In the genomic region with DNA sequence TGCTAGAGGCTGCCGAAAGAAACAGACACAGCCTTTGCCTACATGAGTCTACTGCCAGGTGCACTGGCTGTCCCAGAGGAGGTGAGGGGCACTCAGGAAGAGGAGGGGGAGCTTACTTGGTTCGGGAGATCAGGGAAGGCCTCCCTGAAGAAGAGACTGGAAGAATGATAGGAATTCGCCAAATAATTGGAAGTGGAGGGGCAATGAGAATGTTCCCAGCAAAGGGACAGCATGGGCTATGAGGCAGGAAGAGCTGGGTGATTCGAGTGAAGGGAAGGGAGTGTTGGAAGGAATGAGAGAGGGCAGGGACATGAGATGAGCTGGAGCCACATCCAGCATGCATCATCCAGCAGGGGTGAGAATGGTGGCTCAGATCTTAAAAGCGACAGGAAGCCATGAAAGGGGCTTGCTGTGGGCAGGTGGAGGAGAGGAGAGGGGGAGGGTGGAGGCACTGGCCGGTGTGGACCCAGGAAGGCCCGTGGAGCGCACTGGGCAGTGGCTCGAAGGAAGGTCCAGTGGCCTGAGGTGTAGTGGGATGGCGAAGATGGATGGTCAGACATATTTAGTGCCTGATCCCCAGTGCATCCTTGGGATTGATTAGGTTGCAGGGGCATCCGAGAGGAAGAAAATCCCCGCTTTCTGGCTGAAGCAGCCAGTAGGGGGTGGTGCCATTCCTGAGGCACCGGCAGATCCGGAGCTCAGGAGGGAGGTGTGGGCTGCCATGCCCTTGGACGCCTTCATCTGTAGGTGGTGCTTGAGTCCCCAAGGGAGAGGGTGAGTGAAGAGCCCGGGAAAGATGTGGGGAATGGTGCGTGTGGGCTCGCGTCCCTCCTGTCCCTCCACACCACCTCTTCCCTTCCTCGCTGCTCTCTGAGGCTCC, we compare ENCODE assay signal across 28 cellular contexts. TPM values are rescaled to one million over a fixed set of nuclear protein-coding genes. Genes with fewer than 3 reads are reported as not detected.
DNase-seq lines count a peak whose midpoint lies in the region; ATAC-seq, FAIRE-seq and TF ChIP-seq lines count a peak whose summit lies in the region.
"Had no signal": no experiment of that assay in that cellular context is flagged by ENCODE, and none has a peak within 500 bp of the region (broad histone marks: within the 10 kb centered on the region; RNA-seq: fewer than 3 reads in every experiment).

No MANE protein-coding gene starts in this region.

- H3K4me3 ChIP-seq in HepG2 (replicated peaks in 1 of 3; ENCODE audit: insufficient read depth in 1 of 3, low read depth in 2 of 3, low read length in 3 of 3) (no peak overlapping the region), SK-N-SH (ENCODE audit: low read depth in 2 of 2, low read length in 1 of 2) (no peak overlapping the region)
- H3K4me3 ChIP-seq: body of pancreas, heart left ventricle, ovary, right atrium auricular region, SJCRH30, spleen, suprapubic skin, vagina had no signal

- H3K4me1 ChIP-seq in HepG2 (ENCODE audit: insufficient read depth, low read length) (peaks cover 30% of the 10 kb centered on the region), SK-N-SH (ENCODE audit: control insufficient read depth in 1 of 2, insufficient read depth in 2 of 2, low read depth in 1 of 2, low read length in 1 of 2) (peaks cover 0 to 5% of the 10 kb centered on the region in 2 experiments; a peak in 1 of 4 replicates)
- H3K4me1 ChIP-seq: body of pancreas, spleen had no signal

- H3K4me3 Mint-ChIP-seq in natural killer cell treated with Interleukin-12 subunit alpha and Interleukin-12 subunit beta and Interleukin-15 and Interleukin-18, amount 100 ng/mL, for 72 hours = no peak overlapping the region
- H3K4me3 Mint-ChIP-seq in natural killer cell = no peak overlapping the region
- H3K4me3 Mint-ChIP-seq in T-helper 17 cell = no peak overlapping the region
- H3K4me3 Mint-ChIP-seq: CD4-positive, alpha-beta memory T cell; stimulated activated effector memory CD8-positive, alpha-beta T cell treated with anti-CD3 and anti-CD28 coated beads, Interleukin-12 subunit alpha, Interleukin-12 subunit beta, amount 100 ng/mL, for 72 hours had no signal

- TF ChIP-seq RAD21 in HepG2 (CRISPR knock-in tag; IDR thresholded peaks at IDR 0.05) (0 out of 2 replicates have a peak, but pooled peaks have one; percentile 10), SK-N-SH (IDR thresholded peaks at IDR 0.05; ENCODE audit: low read length) (no peak)

- ATAC-seq in natural killer cell treated with Interleukin-12 subunit alpha and Interleukin-12 subunit beta and Interleukin-15 and Interleukin-18, amount 100 ng/mL, for 72 hours = no peak
- no peak for ATAC-seq in natural killer cell
- no peak for ATAC-seq in T-helper 17 cell
- peak; percentile 45 for ATAC-seq in HepG2
- no peak for ATAC-seq in HG02798 (IDR thresholded peaks at IDR 0.05; ENCODE audit: poor library complexity, unreplicated experiment)
- no peak for ATAC-seq in HG03457 (IDR thresholded peaks at IDR 0.05; ENCODE audit: unreplicated experiment)
- ATAC-seq: body of pancreas; heart left ventricle; stimulated activated effector memory CD8-positive, alpha-beta T cell treated with anti-CD3 and anti-CD28 coated beads, Interleukin-12 subunit alpha, Interleukin-12 subunit beta, amount 100 ng/mL, for 72 hours had no signal

- no peaks in the 10 kb centered on the region for H3K9me2 ChIP-seq in SK-N-SH

- H4K20me1 ChIP-seq in HepG2 (ENCODE audit: insufficient read depth, low read length) (no peaks in the 10 kb centered on the region), SK-N-SH (ENCODE audit: insufficient read depth) (no peaks in the 10 kb centered on the region)

- no peak for TF ChIP-seq POLR2A in HepG2 (IDR thresholded peaks at IDR 0.05; ENCODE audit: insufficient read depth in 1 of 2, low read depth in 2 of 2, low read length in 2 of 2)

- TF ChIP-seq EP300 in HepG2 (IDR thresholded peaks at IDR 0.05; ENCODE audit: low read depth in 2 of 2, low read length in 2 of 2) (no peak), HepG2 (CRISPR knock-in tag; IDR thresholded peaks at IDR 0.05; ENCODE audit: borderline replicate concordance) (no peak), SK-N-SH (IDR thresholded peaks at IDR 0.05; ENCODE audit: borderline replicate concordance in 1 of 2, low read depth in 1 of 2, low read length in 1 of 2) (no peak)

- TF ChIP-seq CTCF in natural killer cell (IDR thresholded peaks at IDR 0.05) (no peak), HepG2 (CRISPR knock-in tag; IDR thresholded peaks at IDR 0.05) (peak; percentile 24; the same call in 1 of the 2 replicates), SK-N-SH (IDR thresholded peaks at IDR 0.05) (no peak)

- peaks cover 0 to 2% of the 10 kb centered on the region in 2 experiments; a peak in 1 of 5 replicates for H3K27me3 ChIP-seq in HepG2 (ENCODE audit: control insufficient read depth in 1 of 2, insufficient read depth in 2 of 2, low read length in 2 of 2)
- H3K27me3 ChIP-seq in SK-N-SH (ENCODE audit: insufficient read depth) = no peaks in the 10 kb centered on the region
- H3K27me3 ChIP-seq: body of pancreas, heart left ventricle, ovary, right atrium auricular region, SJCRH30, spleen, suprapubic skin, vagina had no signal

- no peaks in the 10 kb centered on the region for H3K9me3 Mint-ChIP-seq in natural killer cell treated with Interleukin-12 subunit alpha and Interleukin-12 subunit beta and Interleukin-15 and Interleukin-18, amount 100 ng/mL, for 72 hours
- H3K9me3 Mint-ChIP-seq in natural killer cell = no peaks in the 10 kb centered on the region
- H3K9me3 Mint-ChIP-seq: CD4-positive, alpha-beta memory T cell; stimulated activated effector memory CD8-positive, alpha-beta T cell treated with anti-CD3 and anti-CD28 coated beads, Interleukin-12 subunit alpha, Interleukin-12 subunit beta, amount 100 ng/mL, for 72 hours had no signal

- BruUV-seq in HepG2 (replicated peaks; lab: Mats Ljungman, UMichigan) = no TSS peak

- peak; percentile 54 for DNase-seq in natural killer cell treated with Interleukin-12 subunit alpha and Interleukin-12 subunit beta and Interleukin-15 and Interleukin-18, amount 100 ng/mL, for 72 hours (ENCODE audit: low spot score)
- no peak for DNase-seq in natural killer cell
- no peak for DNase-seq in T-helper 17 cell
- DNase-seq in HepG2 (ENCODE audit: low spot score) = no peak
- DNase-seq in NCI-H2081 treated with DMSO at 0.1 percent for 48 hours (lab: John Stamatoyannopoulos, UW) = no peak
- no peak for DNase-seq in SK-N-SH
- DNase-seq: activated CD4-positive, alpha-beta T cell treated with anti-CD3 and anti-CD28 coated beads, Interleukin-2, amount 50 U/mL, for 1 hour; body of pancreas; CD4-positive, alpha-beta memory T cell; heart left ventricle; Karpas-422; mesenchymal stem cell; MV-4-11; NCI-H146; NCI-H2171; NCI-H510A treated with DMSO at 0.1 percent for 48 hours; ovary; SJCRH30; stimulated activated CD4-positive, alpha-beta T cell treated with anti-CD3 and anti-CD28 coated beads, Interleukin-2, amount 100 ng/mL, for 48 hours had no signal

- intact Hi-C loops in natural killer cell (cut with micrococcal nuclease) = no loop called here
- intact Hi-C loops in HepG2 (cut with micrococcal nuclease; ENCODE audit: unreplicated experiment) = loop anchor here (5.0 kb wide), 1 partner anchor 211 kb away; a partner anchor contains a TSS

- H3F3A ChIP-seq in SK-N-SH (replicated peaks; ENCODE audit: insufficient read depth) = no peaks in the 10 kb centered on the region

- H3K27me3 Mint-ChIP-seq in natural killer cell treated with Interleukin-12 subunit alpha and Interleukin-12 subunit beta and Interleukin-15 and Interleukin-18, amount 100 ng/mL, for 72 hours = no peaks in the 10 kb centered on the region
- H3K27me3 Mint-ChIP-seq in natural killer cell (ENCODE audit: low read depth in 2 of 2) = peaks cover 0 to 4% of the 10 kb centered on the region in 2 donors
- H3K27me3 Mint-ChIP-seq in T-helper 17 cell = peaks cover 6% of the 10 kb centered on the region

- CTCF ChIA-PET in HepG2 (lab: Yijun Ruan, JAX; ENCODE audit: low intra/inter-chr PET ratio, low total read pairs) = no interaction called here
- CTCF ChIA-PET in SK-N-SH (lab: Yijun Ruan, JAX) = interaction anchor here (1.0 to 8.4 kb wide), 8 partner anchors 10 to 271 kb away, joined by 3 to 61 read pairs (median 7); a partner anchor contains a TSS

- no peaks in the 10 kb centered on the region for H3K36me3 Mint-ChIP-seq in natural killer cell treated with Interleukin-12 subunit alpha and Interleukin-12 subunit beta and Interleukin-15 and Interleukin-18, amount 100 ng/mL, for 72 hours
- H3K36me3 Mint-ChIP-seq in natural killer cell (no peaks in the 10 kb centered on the region), T-helper 17 cell (ENCODE audit: low read depth) (peaks cover 2% of the 10 kb centered on the region)
- H3K36me3 Mint-ChIP-seq: CD4-positive, alpha-beta memory T cell; stimulated activated effector memory CD8-positive, alpha-beta T cell treated with anti-CD3 and anti-CD28 coated beads, Interleukin-12 subunit alpha, Interleukin-12 subunit beta, amount 100 ng/mL, for 72 hours had no signal

- 49% methylated on average over 18 of the region's 20 CpGs for WGBS in HepG2 (ENCODE audit: low lambda C conversion rate)
- WGBS in SK-N-SH (ENCODE audit: low lambda C conversion rate) = 81% methylated on average over 19 of the region's 20 CpGs

- H3K36me3 ChIP-seq in HepG2 (replicated peaks in 1 of 2; ENCODE audit: control insufficient read depth in 1 of 2, insufficient read depth in 2 of 2, low read length in 2 of 2) = no peaks in the 10 kb centered on the region
- H3K36me3 ChIP-seq in SK-N-SH (replicated peaks in 1 of 2; ENCODE audit: control insufficient read depth in 1 of 2, insufficient read depth in 2 of 2, low read length in 1 of 2) = no peaks in the 10 kb centered on the region
- H3K36me3 ChIP-seq: heart left ventricle, ovary, right atrium auricular region, SJCRH30, spleen, suprapubic skin, vagina had no signal

- H3K4me1 Mint-ChIP-seq in natural killer cell treated with Interleukin-12 subunit alpha and Interleukin-12 subunit beta and Interleukin-15 and Interleukin-18, amount 100 ng/mL, for 72 hours (ENCODE audit: low read depth in 2 of 2) = no peaks in the 10 kb centered on the region
- H3K4me1 Mint-ChIP-seq in natural killer cell (no peaks in the 10 kb centered on the region), T-helper 17 cell (peaks cover 12% of the 10 kb centered on the region)

- no peak overlapping the region for H3K27ac Mint-ChIP-seq in natural killer cell treated with Interleukin-12 subunit alpha and Interleukin-12 subunit beta and Interleukin-15 and Interleukin-18, amount 100 ng/mL, for 72 hours
- H3K27ac Mint-ChIP-seq in natural killer cell (no peak overlapping the region), T-helper 17 cell (peak overlapping the region; percentile 78)
- H3K27ac Mint-ChIP-seq: stimulated activated effector memory CD8-positive, alpha-beta T cell treated with anti-CD3 and anti-CD28 coated beads, Interleukin-12 subunit alpha, Interleukin-12 subunit beta, amount 100 ng/mL, for 72 hours had no signal

- no peaks in the 10 kb centered on the region for H3K9me3 ChIP-seq in T-helper 17 cell (ENCODE audit: control insufficient read depth, low read length, poor library complexity, severe bottlenecking)
- no peaks in the 10 kb centered on the region for H3K9me3 ChIP-seq in HepG2 (ENCODE audit: low read length)
- H3K9me3 ChIP-seq in SK-N-SH = no peaks in the 10 kb centered on the region
- H3K9me3 ChIP-seq: body of pancreas, heart left ventricle, ovary, right atrium auricular region, SJCRH30, spleen, suprapubic skin, vagina had no signal

- no peak overlapping the region for H3K4me2 ChIP-seq in HepG2 (ENCODE audit: low read depth, low read length)
- H3K4me2 ChIP-seq in SK-N-SH = no peak overlapping the region

- H3K9ac ChIP-seq in HepG2 (ENCODE audit: insufficient read depth, low read depth, low read length) = no peak overlapping the region
- H3K9ac ChIP-seq in SK-N-SH = no peak overlapping the region

- POLR2A ChIA-PET in HepG2 (lab: Yijun Ruan, JAX) (interaction anchor here (1.8 kb wide), 1 partner anchor 13 kb away, joined by 7 read pairs; no protein-coding TSS in a partner anchor), SK-N-SH (lab: Yijun Ruan, JAX) (no interaction called here)

- H3K27ac ChIP-seq in HepG2 (ENCODE audit: extremely low read length, insufficient read depth, low read length) = no peak overlapping the region
- H3K27ac ChIP-seq in SK-N-SH (ENCODE audit: low read depth in 2 of 2, low read length in 1 of 2) = no peak overlapping the region
- H3K27ac ChIP-seq: body of pancreas, epithelial cell of prostate, heart left ventricle, ovary, right atrium auricular region, SJCRH30, spleen, suprapubic skin, vagina had no signal

- H2AFZ ChIP-seq in HepG2 (ENCODE audit: low read length) (no peak overlapping the region), SK-N-SH (ENCODE audit: low read depth) (no peak overlapping the region)

- in situ Hi-C loops in HepG2 (cut with HindIII; ENCODE audit: extremely low pct_ligation_motif_present, low pct_unique_long_range_greater_than_20kb) = loop anchor here (5.0 kb wide), 2 partner anchors 136 to 186 kb away; a partner anchor contains a TSS

- no peaks in the 10 kb centered on the region for H3K79me2 ChIP-seq in HepG2 (ENCODE audit: insufficient read depth, low read length)
- no peaks in the 10 kb centered on the region for H3K79me2 ChIP-seq in SK-N-SH (ENCODE audit: insufficient read depth)

- no peak for FAIRE-seq in HepG2 (lab: Jason Lieb, UNC)
- FAIRE-seq: GM19239 had no signal

RNA-seq across cellular contexts. Expression of a gene that starts 53.5 kb away (rescaled TPM):
- total RNA-seq in natural killer cell treated with Interleukin-12 subunit alpha and Interleukin-12 subunit beta and Interleukin-15 and Interleukin-18, amount 100 ng/mL, for 72 hours = 1 to 10 TPM; 1.2 to 7.4 TPM
- total RNA-seq in natural killer cell (1 to 10 TPM; 3.8 to 6.0 (median 6.0) TPM), T-helper 17 cell (1 to 10 TPM; 2.0 to 2.5 TPM), HepG2 (2016; rRNA removed; fragmentation: Illumina TruSeq; extraction: Trizol) (6.0 and 11.0 TPM in 2 replicates)
- 5.0 and 6.1 TPM in 2 replicates for total RNA-seq in HepG2 (2016; cell fraction: cytosol; rRNA removed; fragmentation: Illumina TruSeq; extraction: Trizol; ENCODE audit: low read depth)
- total RNA-seq in HepG2 (2016; cell fraction: insoluble cytoplasmic fraction; rRNA removed; fragmentation: Illumina TruSeq; extraction: Trizol) = 4.9 and 8.3 TPM in 2 replicates
- total RNA-seq in HepG2 (2016; cell fraction: membrane; rRNA removed; fragmentation: Illumina TruSeq; extraction: Trizol) = 4.0 and 4.8 TPM in 2 replicates
- 23.2 and 25.8 TPM in 2 replicates for total RNA-seq in HepG2 (2016; cell fraction: nucleus; rRNA removed; fragmentation: Illumina TruSeq; extraction: Trizol)
- polyA plus RNA-seq in HepG2 (2011; rRNA removed) (3.9 and 6.7 TPM in 2 replicates), SK-N-SH (2012; rRNA removed) (9.1 and 10.4 TPM in 2 replicates)
- polyA plus RNA-seq in HepG2 (2011; cell fraction: cytosol; rRNA removed) = 2.0 and 3.1 TPM in 2 replicates
- 30.0 and 33.5 TPM in 2 replicates for polyA plus RNA-seq in HepG2 (2011; cell fraction: nucleus; rRNA removed)
- polyA plus RNA-seq in HepG2 (2012) = 7.4 and 7.5 TPM in 2 replicates
- polyA plus RNA-seq in HepG2 (2016; cell fraction: cytosol; fragmentation: Illumina TruSeq; extraction: Trizol; ENCODE audit: low read depth) = 1.2 and 1.5 TPM in 2 replicates
- 2.9 and 4.3 TPM in 2 replicates for polyA plus RNA-seq in HepG2 (2016; cell fraction: insoluble cytoplasmic fraction; fragmentation: Illumina TruSeq; extraction: Trizol; ENCODE audit: low read depth)
- polyA plus RNA-seq in HepG2 (2016; cell fraction: membrane; fragmentation: Illumina TruSeq; extraction: Trizol; ENCODE audit: low read depth) = 2.1 and 2.2 TPM in 2 replicates
- 20.4 and 21.1 TPM in 2 replicates for polyA plus RNA-seq in HepG2 (2016; cell fraction: nucleus; fragmentation: Illumina TruSeq; extraction: Trizol; ENCODE audit: insufficient read depth, low read depth)
- 4.7 and 5.2 TPM in 2 replicates for polyA minus RNA-seq in HepG2 (2011; rRNA and poly(A)+ RNA removed; ENCODE audit: low replicate concordance)
- 3.6 and 7.7 TPM in 2 replicates for polyA minus RNA-seq in HepG2 (2011; cell fraction: cytosol; rRNA and poly(A)+ RNA removed)
- 29.7 and 53.3 TPM in 2 replicates for polyA minus RNA-seq in HepG2 (2011; cell fraction: nucleus; rRNA and poly(A)+ RNA removed)
- 5.4 and 6.9 TPM in 2 replicates for polyA plus RNA-seq in SK-N-SH (2012; cell fraction: cytosol; rRNA removed)
- polyA plus RNA-seq in SK-N-SH (2012; cell fraction: nucleus; rRNA removed) = 29.0 and 36.8 TPM in 2 replicates
